10 cellular contexts compared by ENCODE assay signal in genomic region chr2:171553858-171554257, GRCh38. TPM values are rescaled to one million over a fixed set of nuclear protein-coding genes. Genes with fewer than 3 reads are reported as not detected.
A peak's percentile ranks its signal among the peaks of the same experiment; 100 is the strongest.
DNase-seq lines count a peak whose midpoint lies in the region; ATAC-seq, FAIRE-seq and TF ChIP-seq lines count a peak whose summit lies in the region.
"Had no signal": no experiment of that assay in that cellular context is flagged by ENCODE, and none has a peak within 500 bp of the region (broad histone marks: within the 10 kb centered on the region; RNA-seq: fewer than 3 reads in every experiment).

No MANE protein-coding gene starts in this region.

- no peak overlapping the region for H3K4me3 ChIP-seq in A673 (ENCODE audit: low read depth, low read length, poor library complexity, severe bottlenecking)
- peak overlapping the region; percentile 49 to 78 for H3K4me3 ChIP-seq in Panc1 (ENCODE audit: low read depth in 2 of 2, low read length in 2 of 2)
- no peak overlapping the region for H3K4me3 ChIP-seq in lower leg skin (ENCODE audit: low read depth, poor library complexity, severe bottlenecking)

- H3K9me3 ChIP-seq in A673 (ENCODE audit: low read depth, low read length, poor library complexity, severe bottlenecking) (no peaks in the 10 kb centered on the region), Panc1 (ENCODE audit: control insufficient read depth, insufficient read depth, low read depth, low read length) (no peaks in the 10 kb centered on the region)

- no peak for FAIRE-seq in HTR-8/SVneo (lab: Jason Lieb, UNC)

- no peak for TF ChIP-seq CTCF in A673 (conservative IDR thresholded peaks at IDR 0.05; ENCODE audit: low read depth, low read length)
- TF ChIP-seq CTCF in Panc1 (IDR thresholded peaks at IDR 0.05) = no peak
- TF ChIP-seq CTCF in lower leg skin (IDR thresholded peaks at IDR 0.05) = no peak

- no peaks in the 10 kb centered on the region for H3K4me1 Mint-ChIP-seq in stimulated activated memory B cell treated with anti-CD40 and anti-IgM and Interleukin-4, amounts not matched to agents 10 μg/mL and 1 μg/mL and 100 μg/mL, for 72 hours

- BruUV-seq in A673 (replicated peaks; lab: Mats Ljungman, UMichigan) = no TSS peak
- no TSS peak for BruUV-seq in Panc1 (replicated peaks; lab: Mats Ljungman, UMichigan)

- intact Hi-C loops in A673 (cut with micrococcal nuclease; ENCODE audit: unreplicated experiment) (no loop called here), Panc1 (cut with micrococcal nuclease; ENCODE audit: unreplicated experiment) (no loop called here), lower leg skin (cut with DNase I; ENCODE audit: low total_unique reads) (no loop called here)

- peak; percentile 39 for DNase-seq in A673 (ENCODE audit: low spot score)
- DNase-seq in M059J (ENCODE audit: low read depth) = peak; percentile 87
- peak; percentile 57 for DNase-seq in Panc1 (ENCODE audit: low read depth, low spot score)
- peak; percentile 5 to 11 for DNase-seq in hippocampal formation (lab: John Stamatoyannopoulos, UW)
- DNase-seq in HTR-8/SVneo (ENCODE audit: insufficient read length, low spot score) = no peak
- DNase-seq in lower leg skin (ENCODE audit: low spot score in 2 of 2) = no peak
- DNase-seq: activated CD8-positive, alpha-beta T cell treated with anti-CD3 and anti-CD28 coated beads for 36 hours; retina had no signal

- H3K27me3 ChIP-seq in A673 (replicated peaks; ENCODE audit: insufficient read depth, low read depth, low read length, poor library complexity) = no peaks in the 10 kb centered on the region
- peaks cover 5% of the 10 kb centered on the region for H3K27me3 ChIP-seq in Panc1 (ENCODE audit: control insufficient read depth, insufficient read depth, low read length)

- in situ Hi-C loops in Panc1 (cut with HindIII; ENCODE audit: low pct_unique_long_range_greater_than_20kb, low sequenced_read_pairs) = no loop called here

- H3K27me3 Mint-ChIP-seq in stimulated activated memory B cell treated with anti-CD40 and anti-IgM and Interleukin-4, amounts not matched to agents 10 μg/mL and 1 μg/mL and 100 μg/mL, for 72 hours = no peaks in the 10 kb centered on the region

- POLR2A ChIA-PET in A673 (lab: Charles Lee; ENCODE audit: low non-redundant PET) (no interaction called here), Panc1 (lab: Charles Lee) (no interaction called here)

- H3K4me3 Mint-ChIP-seq in stimulated activated memory B cell treated with anti-CD40 and anti-IgM and Interleukin-4, amounts not matched to agents 10 μg/mL and 1 μg/mL and 100 μg/mL, for 72 hours = no peak overlapping the region
- H3K4me3 Mint-ChIP-seq: activated CD8-positive, alpha-beta T cell treated with anti-CD3 and anti-CD28 coated beads for 36 hours had no signal

- H3K4me1 ChIP-seq in A673 (ENCODE audit: insufficient read depth, low read length, poor library complexity, severe bottlenecking) = peaks cover 22% of the 10 kb centered on the region
- H3K4me1 ChIP-seq in Panc1 (ENCODE audit: control insufficient read depth, insufficient read depth, low read length) = no peaks in the 10 kb centered on the region

- H3K9me3 Mint-ChIP-seq in stimulated activated memory B cell treated with anti-CD40 and anti-IgM and Interleukin-4, amounts not matched to agents 10 μg/mL and 1 μg/mL and 100 μg/mL, for 72 hours = no peaks in the 10 kb centered on the region
- H3K9me3 Mint-ChIP-seq: activated CD8-positive, alpha-beta T cell treated with anti-CD3 and anti-CD28 coated beads for 36 hours had no signal

- CTCF ChIA-PET in A673 (lab: Charles Lee) = no interaction called here
- CTCF ChIA-PET in Panc1 (lab: Charles Lee) = no interaction called here

- WGBS in lower leg skin, 2 donors = 89 to 94% methylated on average over 8 of the region's 8 CpGs

- no peak overlapping the region for H3K27ac ChIP-seq in A673 (ENCODE audit: low read depth, low read length, poor library complexity, severe bottlenecking)
- peak overlapping the region; percentile 71 for H3K27ac ChIP-seq in Panc1 (ENCODE audit: low read length)

- no peak for TF ChIP-seq POLR2A in lower leg skin (IDR thresholded peaks at IDR 0.05)

- H3K36me3 ChIP-seq in A673 (ENCODE audit: insufficient read depth, low read length, poor library complexity, severe bottlenecking) (no peaks in the 10 kb centered on the region), Panc1 (ENCODE audit: control insufficient read depth, insufficient read depth, low read length) (no peaks in the 10 kb centered on the region)

- H3K36me3 Mint-ChIP-seq in stimulated activated memory B cell treated with anti-CD40 and anti-IgM and Interleukin-4, amounts not matched to agents 10 μg/mL and 1 μg/mL and 100 μg/mL, for 72 hours = no peaks in the 10 kb centered on the region

- ATAC-seq in Panc1 = peak; percentile 100
- no peak for ATAC-seq in HG02763 (IDR thresholded peaks at IDR 0.05; ENCODE audit: unreplicated experiment)
- ATAC-seq in stimulated activated memory B cell treated with anti-CD40 and anti-IgM and Interleukin-4, amounts not matched to agents 10 μg/mL and 1 μg/mL and 100 μg/mL, for 72 hours = no peak
- ATAC-seq: activated CD8-positive, alpha-beta T cell treated with anti-CD3 and anti-CD28 coated beads for 36 hours had no signal

- H3K27ac Mint-ChIP-seq in stimulated activated memory B cell treated with anti-CD40 and anti-IgM and Interleukin-4, amounts not matched to agents 10 μg/mL and 1 μg/mL and 100 μg/mL, for 72 hours = no peak overlapping the region
- H3K27ac Mint-ChIP-seq: activated CD8-positive, alpha-beta T cell treated with anti-CD3 and anti-CD28 coated beads for 36 hours had no signal

RNA-seq across cellular contexts. Expression of gene CYBRD1, which starts 31.6 kb away (rescaled TPM):
- total RNA-seq in A673 (2021) (7.3 and 8.5 TPM in 2 replicates), Panc1 (2021; ENCODE audit: unreplicated experiment) (2.5 TPM), lower leg skin (100 to 1,000 TPM; 158 to 241 (median 194) TPM)
- total RNA-seq in M059J (2014; rRNA removed; shearing (Covaris generic)) = 43.7 and 54.7 TPM in 2 replicates
- polyA plus RNA-seq in Panc1 (2012; ENCODE audit: insufficient read length) = 1.7 TPM

Comparison
In these comparisons a context has a peak if more than half of its experiments do, and no peak if none do; other contexts are left out.
1. DNase-seq: peak in A673 (single experiment), M059J (single experiment), Panc1 (single experiment) and hippocampal formation (2 of 2); none in HTR-8/SVneo (single experiment) and lower leg skin (0 of 2).
2. H3K4me3 ChIP-seq: peak in Panc1 (2 of 2); none in A673 (single experiment) and lower leg skin (single experiment).